ENCODE assay signal across 16 cellular contexts in the genomic region with DNA sequence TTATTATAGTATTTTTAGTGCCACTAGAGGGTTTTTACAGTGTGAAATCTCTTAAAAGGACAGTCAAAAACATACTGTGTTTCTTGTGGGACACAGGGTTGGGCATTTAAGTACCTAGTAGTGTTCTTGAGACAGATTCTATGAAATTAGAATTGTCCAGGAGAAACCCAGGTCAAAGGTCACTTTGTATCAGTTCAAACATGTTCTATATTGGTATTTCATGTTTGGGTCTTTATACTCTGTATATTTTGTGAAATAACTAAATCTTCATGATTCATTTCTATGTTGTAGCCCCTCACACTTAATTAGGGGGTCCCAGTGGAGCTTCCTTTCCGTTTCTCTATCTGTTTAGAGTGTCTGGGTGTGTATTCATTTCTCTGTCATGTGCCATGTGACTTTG.
A peak's percentile ranks its signal among the peaks of the same experiment; 100 is the strongest.
DNase-seq lines count a peak whose midpoint lies in the region; ATAC-seq, FAIRE-seq and TF ChIP-seq lines count a peak whose summit lies in the region.
"Had no signal": no experiment of that assay in that cellular context is flagged by ENCODE, and none has a peak within 500 bp of the region (broad histone marks: within the 10 kb centered on the region; RNA-seq: fewer than 3 reads in every experiment).

No MANE protein-coding gene starts in this region.

- H3K4me1 Mint-ChIP-seq in WTC11 (peaks cover 66% of the 10 kb centered on the region), brain (peaks cover 74% of the 10 kb centered on the region), nephron progenitor cell (peaks cover 60% of the 10 kb centered on the region), progenitor cell of endocrine pancreas (ENCODE audit: low read depth) (peaks cover 35% of the 10 kb centered on the region)
- H3K4me1 Mint-ChIP-seq: CD4-positive, alpha-beta memory T cell had no signal

- intact Hi-C loops in tibial artery (cut with DNase I; ENCODE audit: low total_unique reads), result no loop called here

- no peaks in the 10 kb centered on the region for H3K36me3 ChIP-seq in tibial artery
- H3K36me3 ChIP-seq: BE2C, HAP-1 had no signal

- H3K9me3 ChIP-seq in tibial artery, result no peaks in the 10 kb centered on the region
- H3K9me3 ChIP-seq: A549, BE2C, Caco-2, HAP-1 had no signal

- CTCF ChIA-PET in WTC11 (lab: Charles Lee), result interaction anchor here (1.1 kb wide), 1 partner anchor 204 kb away, joined by 3 read pairs; no protein-coding TSS in a partner anchor

- no peak for TF ChIP-seq CTCF in WTC11 (IDR thresholded peaks at IDR 0.05)
- no peak for TF ChIP-seq CTCF in brain (conservative IDR thresholded peaks at IDR 0.05)
- no peak for TF ChIP-seq CTCF in nephron progenitor cell (IDR thresholded peaks at IDR 0.05)
- no peak for TF ChIP-seq CTCF in tibial artery (IDR thresholded peaks at IDR 0.05)
- TF ChIP-seq CTCF in progenitor cell of endocrine pancreas (IDR thresholded peaks at IDR 0.05; ENCODE audit: unreplicated experiment), result no peak

- H3K27ac Mint-ChIP-seq in WTC11 (peak overlapping the region; percentile 5; the same call in 1 of the 2 replicates), brain (peak overlapping the region in 4 of 5 experiments; percentile 41 to 94 (median 68)), nephron progenitor cell (peak overlapping the region; percentile 91), progenitor cell of endocrine pancreas (no peak overlapping the region)
- H3K27ac Mint-ChIP-seq: CD4-positive, alpha-beta memory T cell had no signal

- no peak for ATAC-seq in WTC11
- ATAC-seq: A549 had no signal

- POLR2A ChIA-PET in WTC11 (lab: Charles Lee), result no interaction called here

- H3K9me3 Mint-ChIP-seq in WTC11 (peaks cover 8% of the 10 kb centered on the region; the same call in 1 of the 2 replicates), brain (peaks cover 0 to 2% (median 0%) of the 10 kb centered on the region in 5 experiments), nephron progenitor cell (peaks cover 7% of the 10 kb centered on the region), progenitor cell of endocrine pancreas (ENCODE audit: low read depth) (peaks cover 7% of the 10 kb centered on the region)

- FAIRE-seq in HTR-8/SVneo (lab: Jason Lieb, UNC), result no peak
- FAIRE-seq: A549, H1 had no signal

- peaks cover 0 to 66% (median 18%) of the 10 kb centered on the region in 4 donors for H3K4me1 ChIP-seq in tibial artery
- H3K4me1 ChIP-seq: A549, BE2C had no signal

- H3K4me3 Mint-ChIP-seq in WTC11 (no peak overlapping the region), brain (peak overlapping the region in 2 of 5 experiments; percentile 4 to 38), nephron progenitor cell (no peak overlapping the region), progenitor cell of endocrine pancreas (ENCODE audit: low read depth) (no peak overlapping the region)
- H3K4me3 Mint-ChIP-seq: CD4-positive, alpha-beta memory T cell had no signal

- H3K4me3 ChIP-seq in tibial artery, result no peak overlapping the region
- H3K4me3 ChIP-seq: A549, HAP-1 had no signal

- H3K27me3 ChIP-seq in tibial artery, result no peaks in the 10 kb centered on the region
- H3K27me3 ChIP-seq: BE2C had no signal

- no peaks in the 10 kb centered on the region for H3K27me3 Mint-ChIP-seq in WTC11 (ENCODE audit: low read depth)
- H3K27me3 Mint-ChIP-seq in brain, result no peaks in the 10 kb centered on the region
- peaks cover 8% of the 10 kb centered on the region for H3K27me3 Mint-ChIP-seq in nephron progenitor cell (ENCODE audit: low read depth, poor library complexity)
- no peaks in the 10 kb centered on the region for H3K27me3 Mint-ChIP-seq in progenitor cell of endocrine pancreas

- peaks cover 10% of the 10 kb centered on the region for H3K36me3 Mint-ChIP-seq in WTC11
- H3K36me3 Mint-ChIP-seq in brain, result peaks cover 11% of the 10 kb centered on the region
- H3K36me3 Mint-ChIP-seq in nephron progenitor cell (ENCODE audit: low read depth), result peaks cover 20% of the 10 kb centered on the region
- H3K36me3 Mint-ChIP-seq in progenitor cell of endocrine pancreas (ENCODE audit: insufficient read depth), result peaks cover 3% of the 10 kb centered on the region
- H3K36me3 Mint-ChIP-seq: CD4-positive, alpha-beta memory T cell had no signal

- no peak for DNase-seq in WTC11 (ENCODE audit: low spot score)
- DNase-seq in nephron progenitor cell, result no peak
- no peak for DNase-seq in tibial artery
- DNase-seq in NCI-H446 (lab: John Stamatoyannopoulos, UW), result no peak
- DNase-seq in HTR-8/SVneo (ENCODE audit: insufficient read length, low spot score), result no peak
- no peak for DNase-seq in progenitor cell of endocrine pancreas (ENCODE audit: low spot score, unreplicated experiment)
- DNase-seq: BE2C; Caco-2; CD4-positive, alpha-beta memory T cell; DMS53; GF-D8 had no signal

- H3K27ac ChIP-seq in tibial artery, result peak overlapping the region; percentile 24
- H3K27ac ChIP-seq: A549, C4-2B had no signal

TF ChIP-seq in WTC11, 78 proteins besides CTCF, POLR2A, EP300 and RAD21:
- TF ChIP-seq, protein P1, sequence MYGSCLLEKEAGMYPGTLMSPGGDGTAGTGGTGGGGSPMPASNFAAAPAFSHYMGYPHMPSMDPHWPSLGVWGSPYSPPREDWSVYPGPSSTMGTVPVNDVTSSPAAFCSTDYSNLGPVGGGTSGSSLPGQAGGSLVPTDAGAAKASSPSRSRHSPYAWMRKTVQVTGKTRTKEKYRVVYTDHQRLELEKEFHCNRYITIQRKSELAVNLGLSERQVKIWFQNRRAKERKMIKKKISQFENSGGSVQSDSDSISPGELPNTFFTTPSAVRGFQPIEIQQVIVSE (CRISPR knock-in tag; IDR thresholded peaks at IDR 0.05; ENCODE audit: borderline replicate concordance), result no peak
- TF ChIP-seq NR2C2 (CRISPR knock-in tag; IDR thresholded peaks at IDR 0.05) (no peak), HMGA2 (CRISPR knock-in tag; IDR thresholded peaks at IDR 0.05) (no peak)
